1 cellular context compared by ENCODE assay signal in genomic region chr7:156614434-156615264, GRCh38.
A peak's percentile ranks its signal among the peaks of the same experiment; 100 is the strongest.
TF ChIP-seq lines count a peak whose summit lies in the region.

No MANE protein-coding gene starts in this region.

TF ChIP-seq in HepG2, 621 proteins besides CTCF, POLR2A, EP300 and RAD21 (continued from another document and continues in another):
- TF ChIP-seq, protein P1, sequence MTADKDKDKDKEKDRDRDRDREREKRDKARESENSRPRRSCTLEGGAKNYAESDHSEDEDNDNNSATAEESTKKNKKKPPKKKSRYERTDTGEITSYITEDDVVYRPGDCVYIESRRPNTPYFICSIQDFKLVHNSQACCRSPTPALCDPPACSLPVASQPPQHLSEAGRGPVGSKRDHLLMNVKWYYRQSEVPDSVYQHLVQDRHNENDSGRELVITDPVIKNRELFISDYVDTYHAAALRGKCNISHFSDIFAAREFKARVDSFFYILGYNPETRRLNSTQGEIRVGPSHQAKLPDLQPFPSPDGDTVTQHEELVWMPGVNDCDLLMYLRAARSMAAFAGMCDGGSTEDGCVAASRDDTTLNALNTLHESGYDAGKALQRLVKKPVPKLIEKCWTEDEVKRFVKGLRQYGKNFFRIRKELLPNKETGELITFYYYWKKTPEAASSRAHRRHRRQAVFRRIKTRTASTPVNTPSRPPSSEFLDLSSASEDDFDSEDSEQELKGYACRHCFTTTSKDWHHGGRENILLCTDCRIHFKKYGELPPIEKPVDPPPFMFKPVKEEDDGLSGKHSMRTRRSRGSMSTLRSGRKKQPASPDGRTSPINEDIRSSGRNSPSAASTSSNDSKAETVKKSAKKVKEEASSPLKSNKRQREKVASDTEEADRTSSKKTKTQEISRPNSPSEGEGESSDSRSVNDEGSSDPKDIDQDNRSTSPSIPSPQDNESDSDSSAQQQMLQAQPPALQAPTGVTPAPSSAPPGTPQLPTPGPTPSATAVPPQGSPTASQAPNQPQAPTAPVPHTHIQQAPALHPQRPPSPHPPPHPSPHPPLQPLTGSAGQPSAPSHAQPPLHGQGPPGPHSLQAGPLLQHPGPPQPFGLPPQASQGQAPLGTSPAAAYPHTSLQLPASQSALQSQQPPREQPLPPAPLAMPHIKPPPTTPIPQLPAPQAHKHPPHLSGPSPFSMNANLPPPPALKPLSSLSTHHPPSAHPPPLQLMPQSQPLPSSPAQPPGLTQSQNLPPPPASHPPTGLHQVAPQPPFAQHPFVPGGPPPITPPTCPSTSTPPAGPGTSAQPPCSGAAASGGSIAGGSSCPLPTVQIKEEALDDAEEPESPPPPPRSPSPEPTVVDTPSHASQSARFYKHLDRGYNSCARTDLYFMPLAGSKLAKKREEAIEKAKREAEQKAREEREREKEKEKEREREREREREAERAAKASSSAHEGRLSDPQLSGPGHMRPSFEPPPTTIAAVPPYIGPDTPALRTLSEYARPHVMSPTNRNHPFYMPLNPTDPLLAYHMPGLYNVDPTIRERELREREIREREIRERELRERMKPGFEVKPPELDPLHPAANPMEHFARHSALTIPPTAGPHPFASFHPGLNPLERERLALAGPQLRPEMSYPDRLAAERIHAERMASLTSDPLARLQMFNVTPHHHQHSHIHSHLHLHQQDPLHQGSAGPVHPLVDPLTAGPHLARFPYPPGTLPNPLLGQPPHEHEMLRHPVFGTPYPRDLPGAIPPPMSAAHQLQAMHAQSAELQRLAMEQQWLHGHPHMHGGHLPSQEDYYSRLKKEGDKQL (CRISPR knock-in tag; IDR thresholded peaks at IDR 0.05; ENCODE audit: low read depth), result peak; percentile 87
- TF ChIP-seq GLI4 (CRISPR knock-in tag; IDR thresholded peaks at IDR 0.05; ENCODE audit: borderline replicate concordance) (no peak), ZNF780A (CRISPR knock-in tag; IDR thresholded peaks at IDR 0.05) (no peak), ZSCAN9 (CRISPR knock-in tag; IDR thresholded peaks at IDR 0.05; ENCODE audit: borderline replicate concordance) (peak; percentile 84; the same call in 1 of the 2 replicates), HDAC1 (CRISPR knock-in tag; IDR thresholded peaks at IDR 0.05) (peak; percentile 83), MAFF (IDR thresholded peaks at IDR 0.05; ENCODE audit: low read depth, low read length) (peak; percentile 55), HNF4A (CRISPR knock-in tag; IDR thresholded peaks at IDR 0.05) (peak; percentile 93), ZNF740 (CRISPR knock-in tag; IDR thresholded peaks at IDR 0.05) (no peak), ZFP62 (CRISPR knock-in tag; IDR thresholded peaks at IDR 0.05) (no peak), ZNF720 (CRISPR knock-in tag; IDR thresholded peaks at IDR 0.05) (no peak), MED1 (CRISPR knock-in tag; IDR thresholded peaks at IDR 0.05) (peak; percentile 91), CHD4 (IDR thresholded peaks at IDR 0.05; ENCODE audit: borderline replicate concordance, low read length) (peak; percentile 41; the same call in 1 of the 2 replicates), ZNF652 (CRISPR knock-in tag; IDR thresholded peaks at IDR 0.05; ENCODE audit: borderline replicate concordance, low read depth) (peak; percentile 96), TBX3 (IDR thresholded peaks at IDR 0.05; ENCODE audit: borderline replicate concordance) (peak; percentile 96), CSRNP2 (CRISPR knock-in tag; conservative IDR thresholded peaks at IDR 0.05; ENCODE audit: low read depth) (no peak), HOXD1 (CRISPR knock-in tag; IDR thresholded peaks at IDR 0.05) (no peak), ZNF770 (CRISPR knock-in tag; IDR thresholded peaks at IDR 0.05) (0 out of 2 replicates have a peak, but pooled peaks have one; percentile 44), TRIM24 (CRISPR knock-in tag; IDR thresholded peaks at IDR 0.05) (no peak), ZNF672 (CRISPR knock-in tag; IDR thresholded peaks at IDR 0.05) (no peak), TEAD2 (CRISPR knock-in tag; IDR thresholded peaks at IDR 0.05) (no peak), CCDC6 (CRISPR knock-in tag; IDR thresholded peaks at IDR 0.05) (no peak), RFX3 (CRISPR knock-in tag; IDR thresholded peaks at IDR 0.05) (no peak), UBTF (CRISPR knock-in tag; IDR thresholded peaks at IDR 0.05) (peak; percentile 38; the same call in 1 of the 2 replicates), ZNF503 (CRISPR knock-in tag; IDR thresholded peaks at IDR 0.05) (peak; percentile 93), NFIB (CRISPR knock-in tag; IDR thresholded peaks at IDR 0.05; ENCODE audit: borderline replicate concordance) (no peak), ONECUT2 (CRISPR knock-in tag; IDR thresholded peaks at IDR 0.05) (peak; percentile 14), MXD4 (CRISPR knock-in tag; IDR thresholded peaks at IDR 0.05) (peak; percentile 58), TBP (CRISPR knock-in tag; IDR thresholded peaks at IDR 0.05) (no peak), TBL1XR1 (IDR thresholded peaks at IDR 0.05; ENCODE audit: borderline replicate concordance, low read length, partially characterized antibody) (peak; percentile 81), TFDP1 (CRISPR knock-in tag; IDR thresholded peaks at IDR 0.05; ENCODE audit: borderline replicate concordance) (0 out of 2 replicates have a peak, but pooled peaks have one; percentile 14), AHR (CRISPR knock-in tag; IDR thresholded peaks at IDR 0.05) (no peak), LCORL (IDR thresholded peaks at IDR 0.05) (no peak; the same call in 1 of the 2 replicates), LCORL (CRISPR knock-in tag; IDR thresholded peaks at IDR 0.05) (no peak; the same call in 1 of the 2 replicates), RNF2 (conservative IDR thresholded peaks at IDR 0.05; ENCODE audit: low read depth) (no peak), TFDP2 (CRISPR knock-in tag; IDR thresholded peaks at IDR 0.05) (peak; percentile 53; the same call in 1 of the 2 replicates), ZNF678 (CRISPR knock-in tag; IDR thresholded peaks at IDR 0.05) (no peak), PBX3 (CRISPR knock-in tag; IDR thresholded peaks at IDR 0.05; ENCODE audit: borderline replicate concordance) (no peak), EZH2 (conservative IDR thresholded peaks at IDR 0.05; ENCODE audit: low read depth, low read length) (no peak), ISL2 (CRISPR knock-in tag; IDR thresholded peaks at IDR 0.05) (peak; percentile 98), STAG1 (CRISPR knock-in tag; IDR thresholded peaks at IDR 0.05) (no peak), FOXP1 (IDR thresholded peaks at IDR 0.05) (no peak), FOXP1 (CRISPR knock-in tag; IDR thresholded peaks at IDR 0.05) (peak; percentile 83)
- TF ChIP-seq, protein P2, sequence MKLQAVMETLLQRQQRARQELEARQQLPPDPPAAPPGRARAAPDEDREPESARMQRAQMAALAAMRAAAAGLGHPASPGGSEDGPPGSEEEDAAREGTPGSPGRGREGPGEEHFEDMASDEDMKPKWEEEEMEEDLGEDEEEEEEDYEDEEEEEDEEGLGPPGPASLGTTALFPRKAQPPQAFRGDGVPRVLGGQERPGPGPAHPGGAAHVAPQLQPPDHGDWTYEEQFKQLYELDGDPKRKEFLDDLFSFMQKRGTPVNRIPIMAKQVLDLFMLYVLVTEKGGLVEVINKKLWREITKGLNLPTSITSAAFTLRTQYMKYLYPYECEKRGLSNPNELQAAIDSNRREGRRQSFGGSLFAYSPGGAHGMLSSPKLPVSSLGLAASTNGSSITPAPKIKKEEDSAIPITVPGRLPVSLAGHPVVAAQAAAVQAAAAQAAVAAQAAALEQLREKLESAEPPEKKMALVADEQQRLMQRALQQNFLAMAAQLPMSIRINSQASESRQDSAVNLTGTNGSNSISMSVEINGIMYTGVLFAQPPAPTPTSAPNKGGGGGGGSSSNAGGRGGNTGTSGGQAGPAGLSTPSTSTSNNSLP (IDR thresholded peaks at IDR 0.05; ENCODE audit: low read depth, low read length), result peak; percentile 95
